Comparison of ENCODE assay signal across 8 cellular contexts in the genomic region with DNA sequence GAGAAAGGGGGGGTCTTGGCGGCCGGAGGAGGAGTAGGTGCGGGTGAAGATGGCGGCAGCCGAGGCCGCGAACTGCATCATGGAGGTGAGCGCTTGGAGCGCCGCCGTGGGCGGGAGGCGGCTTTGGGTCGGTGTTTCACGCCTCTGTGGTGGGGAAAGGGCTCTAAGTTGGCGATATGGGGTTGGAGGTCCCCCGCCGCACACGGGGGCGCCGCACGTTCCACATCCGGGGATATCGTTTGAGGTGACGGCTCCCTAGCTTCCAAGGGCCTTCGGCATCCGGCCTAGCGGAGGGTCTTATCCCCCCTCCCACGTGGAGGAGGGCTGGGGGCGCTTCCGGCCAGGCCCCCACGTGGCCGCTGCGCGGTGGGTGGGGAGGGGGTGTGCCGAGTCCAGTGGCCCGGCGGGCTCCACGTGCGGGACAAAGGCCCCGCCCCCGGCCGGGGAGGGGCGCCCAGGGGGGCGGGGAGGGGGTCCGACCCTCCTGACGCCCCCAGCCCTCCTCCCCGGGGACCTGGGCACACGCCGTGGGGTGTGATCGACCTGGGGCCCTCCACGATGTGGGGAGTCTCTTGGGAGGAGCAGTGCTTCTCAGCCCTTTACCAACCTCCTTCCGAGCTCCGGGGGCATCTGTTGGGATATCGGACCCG. TPM values are rescaled to one million over a fixed set of nuclear protein-coding genes. Genes with fewer than 3 reads are reported as not detected.
DNase-seq lines count a peak whose midpoint lies in the region; ATAC-seq and TF ChIP-seq lines count a peak whose summit lies in the region.

A gene (plus strand): TSS at position 40 of the 650 bp plus-strand sequence. CDS start 10 bp downstream, at position 50.

- H3K4me1 ChIP-seq in neural progenitor cell (peaks cover 23% of the 10 kb centered on the region), vagina (peaks cover 55% of the 10 kb centered on the region)

- H3K36me3 ChIP-seq in neural progenitor cell (peaks cover 5% of the 10 kb centered on the region), vagina (peaks cover 0 to 14% of the 10 kb centered on the region in 2 donors)

- H3K4me3 Mint-ChIP-seq in activated T-helper 17 cell treated with anti-CD3 and anti-CD28 coated beads, Interleukin-2, amount 50 U/mL, for 72 hours = peak within 1 kb of the TSS; percentile 94
- peak within 1 kb of the TSS; percentile 97 for H3K4me3 Mint-ChIP-seq in neural progenitor cell

- no peaks in the 10 kb centered on the region for H3K27me3 Mint-ChIP-seq in activated T-helper 17 cell treated with anti-CD3 and anti-CD28 coated beads, Interleukin-2, amount 50 U/mL, for 72 hours
- H3K27me3 Mint-ChIP-seq in neural progenitor cell (ENCODE audit: insufficient read depth, low read depth) = peaks cover 6% of the 10 kb centered on the region

- peak; percentile 68 for DNase-seq in DMS53 (lab: John Stamatoyannopoulos, UW)
- DNase-seq in DMS53 treated with DMSO at 0.1 percent for 48 hours (lab: John Stamatoyannopoulos, UW; ENCODE audit: unreplicated experiment) = no peak
- DNase-seq in NB4 (ENCODE audit: low read depth) = peak; percentile 73
- peak; percentile 39 for DNase-seq in foreskin melanocyte
- no peak for DNase-seq in neural progenitor cell (ENCODE audit: low spot score)
- DNase-seq in vagina (ENCODE audit: extremely low spot score in 2 of 2) = no peak
- DNase-seq in GM10266 (ENCODE audit: extremely low spot score) = no peak

- peaks cover 75% of the 10 kb centered on the region for H3F3A ChIP-seq in neural progenitor cell (ENCODE audit: low read depth)

- peaks cover 13% of the 10 kb centered on the region for H3K4me1 Mint-ChIP-seq in activated T-helper 17 cell treated with anti-CD3 and anti-CD28 coated beads, Interleukin-2, amount 50 U/mL, for 72 hours
- H3K4me1 Mint-ChIP-seq in neural progenitor cell = peaks cover 30% of the 10 kb centered on the region

- peaks cover 53% of the 10 kb centered on the region for H3K36me3 Mint-ChIP-seq in activated T-helper 17 cell treated with anti-CD3 and anti-CD28 coated beads, Interleukin-2, amount 50 U/mL, for 72 hours (ENCODE audit: low read depth)
- H3K36me3 Mint-ChIP-seq in neural progenitor cell = peaks cover 3% of the 10 kb centered on the region

- peak within 1 kb of the TSS; percentile 96 for H3K9ac ChIP-seq in neural progenitor cell

- H3K27me3 ChIP-seq in neural progenitor cell (no peaks in the 10 kb centered on the region), vagina (no peaks in the 10 kb centered on the region)

- peak within 1 kb of the TSS; percentile 92 for H3K4me3 ChIP-seq in NB4 (ENCODE audit: low read depth, low read length)
- H3K4me3 ChIP-seq in neural progenitor cell = peak within 1 kb of the TSS; percentile 88
- H3K4me3 ChIP-seq in vagina = peak within 1 kb of the TSS; percentile 80 to 89

- H3K27ac ChIP-seq in neural progenitor cell (peak within 1 kb of the TSS; percentile 100), vagina (peak within 1 kb of the TSS; percentile 95)

- H3K9me3 Mint-ChIP-seq in activated T-helper 17 cell treated with anti-CD3 and anti-CD28 coated beads, Interleukin-2, amount 50 U/mL, for 72 hours = no peaks in the 10 kb centered on the region
- no peaks in the 10 kb centered on the region for H3K9me3 Mint-ChIP-seq in neural progenitor cell

- TF ChIP-seq POLR2A in NB4 (IDR thresholded peaks at IDR 0.05; ENCODE audit: extremely low read depth, insufficient read length) (peak; percentile 78), vagina (IDR thresholded peaks at IDR 0.05) (peak in 1 of 2 donors; percentile 86)

- no peak for TF ChIP-seq CTCF in NB4 (IDR thresholded peaks at IDR 0.05; ENCODE audit: low read depth, low read length)
- no peak for TF ChIP-seq CTCF in neural progenitor cell (IDR thresholded peaks at IDR 0.05)
- no peak for TF ChIP-seq CTCF in vagina (IDR thresholded peaks at IDR 0.05)
- no peak for TF ChIP-seq CTCF in GM10266 (IDR thresholded peaks at IDR 0.05; ENCODE audit: control insufficient read depth, insufficient read depth, low read depth, missing control alignments)

- peaks cover 42% of the 10 kb centered on the region for H4K20me1 ChIP-seq in neural progenitor cell (ENCODE audit: low read depth)

- peak within 1 kb of the TSS; percentile 99 for H3K27ac Mint-ChIP-seq in activated T-helper 17 cell treated with anti-CD3 and anti-CD28 coated beads, Interleukin-2, amount 50 U/mL, for 72 hours
- peak within 1 kb of the TSS; percentile 100 for H3K27ac Mint-ChIP-seq in neural progenitor cell

- H2AFZ ChIP-seq in neural progenitor cell (replicated peaks) = peak within 1 kb of the TSS; percentile 92

- H3K79me2 ChIP-seq in neural progenitor cell (ENCODE audit: low read depth) = peaks cover 52% of the 10 kb centered on the region

- no peaks in the 10 kb centered on the region for H3K9me3 ChIP-seq in neural progenitor cell (ENCODE audit: low read depth)
- no peaks in the 10 kb centered on the region for H3K9me3 ChIP-seq in vagina

- peak within 1 kb of the TSS; percentile 94 for H3K4me2 ChIP-seq in neural progenitor cell

- intact Hi-C loops in vagina (cut with DNase I) = no loop called here

- no peak for ATAC-seq in activated T-helper 17 cell treated with anti-CD3 and anti-CD28 coated beads, Interleukin-2, amount 50 U/mL, for 72 hours (replicated peaks)

RNA-seq across cellular contexts. Expression of the gene that starts here (rescaled TPM):
- total RNA-seq in activated T-helper 17 cell treated with anti-CD3 and anti-CD28 coated beads, Interleukin-2, amount 50 U/mL, for 72 hours = 100 to 1,000 TPM; 183 to 345 TPM
- total RNA-seq in neural progenitor cell (ENCODE audit: low replicate concordance) = 480 and 755 TPM in 2 replicates
- total RNA-seq in vagina = 156 TPM

Comparison
In these comparisons a context has a peak if more than half of its experiments do, and no peak if none do; other contexts are left out.
1. DNase-seq: peak in DMS53 (single experiment), NB4 (single experiment) and foreskin melanocyte (single experiment); none in DMS53 treated with DMSO at 0.1 percent for 48 hours (single experiment), neural progenitor cell (single experiment), vagina (0 of 2) and GM10266 (single experiment).
2. Peak in every context shown above with its lines, with median percentiles within 50 percentile points of each other: H3K4me3 ChIP-seq.